Comparison of ENCODE assay signal across 8 cellular contexts in genomic region chr7:37342665-37343471, GRCh38.
A peak's percentile ranks its signal among the peaks of the same experiment; 100 is the strongest.
DNase-seq lines count a peak whose midpoint lies in the region; ATAC-seq and TF ChIP-seq lines count a peak whose summit lies in the region.

No MANE protein-coding gene starts in this region.

- ATAC-seq in CD8-positive, alpha-beta T cell: peak; percentile 91
- peak; percentile 48 for ATAC-seq in GM21381 (IDR thresholded peaks at IDR 0.05; ENCODE audit: unreplicated experiment)

- intact Hi-C loops in CD8-positive, alpha-beta T cell (cut with DNase I, micrococcal nuclease): loop anchor here (1.0 to 2.0 kb wide), 6 partner anchors 10 to 108 kb away; partner anchors contain the start of gene ELMO1 (in 1 of the 2)

- H3K36me3 ChIP-seq in CD8-positive, alpha-beta T cell (ENCODE audit: insufficient read depth, low read length): no peaks in the 10 kb centered on the region
- H3K36me3 ChIP-seq in esophagus (ENCODE audit: control insufficient read depth in 2 of 2, insufficient read depth in 2 of 2, low read length in 1 of 2): peaks cover 0 to 2% of the 10 kb centered on the region in 2 donors

- peak overlapping the region; percentile 93 for H3K4me3 Mint-ChIP-seq in CD8-positive, alpha-beta T cell
- peak overlapping the region; percentile 93 to 98 (median 98) for H3K4me3 Mint-ChIP-seq in IgD-negative memory B cell

- peak; percentile 43 for TF ChIP-seq CTCF in CD8-positive, alpha-beta T cell (IDR thresholded peaks at IDR 0.05)

- WGBS in esophagus, 2 donors: 64 to 67% methylated on average over 20 of the region's 20 CpGs

- peak overlapping the region; percentile 97 for H3K27ac Mint-ChIP-seq in CD8-positive, alpha-beta T cell
- peak overlapping the region; percentile 94 to 98 (median 94) for H3K27ac Mint-ChIP-seq in IgD-negative memory B cell

- H3K9me3 ChIP-seq in CD8-positive, alpha-beta T cell (ENCODE audit: low read length): no peaks in the 10 kb centered on the region
- H3K9me3 ChIP-seq in esophagus (ENCODE audit: control insufficient read depth in 2 of 2, insufficient read depth in 1 of 2, low read depth in 1 of 2, low read length in 1 of 2): peaks cover 0 to 2% of the 10 kb centered on the region in 2 donors

- CTCF ChIA-PET in CD8-positive, alpha-beta T cell (lab: Charles Lee): interaction anchor here (0.6 to 2.7 kb wide), 12 partner anchors 9 to 153 kb away, joined by 3 to 9 read pairs (median 4); no protein-coding TSS in a partner anchor

- peak overlapping the region; percentile 69 for H3K27ac ChIP-seq in CD8-positive, alpha-beta T cell (ENCODE audit: low read depth, low read length)
- peak overlapping the region; percentile 16 to 34 for H3K27ac ChIP-seq in esophagus (ENCODE audit: low read depth in 2 of 2, low read length in 1 of 2)

- peaks cover 69% of the 10 kb centered on the region for H3K4me1 Mint-ChIP-seq in CD8-positive, alpha-beta T cell (ENCODE audit: low read depth)
- H3K4me1 Mint-ChIP-seq in IgD-negative memory B cell: peaks cover 32 to 69% (median 61%) of the 10 kb centered on the region in 3 donors

- H3K27me3 Mint-ChIP-seq in CD8-positive, alpha-beta T cell (ENCODE audit: low read depth): no peaks in the 10 kb centered on the region
- H3K27me3 Mint-ChIP-seq in IgD-negative memory B cell: no peaks in the 10 kb centered on the region

- H3K4me1 ChIP-seq in CD8-positive, alpha-beta T cell (ENCODE audit: insufficient read depth, low read length): peaks cover 39% of the 10 kb centered on the region
- no peaks in the 10 kb centered on the region for H3K4me1 ChIP-seq in esophagus (ENCODE audit: control insufficient read depth in 2 of 2, insufficient read depth in 2 of 2, low read length in 1 of 2)

- H3K4me3 ChIP-seq in CD8-positive, alpha-beta T cell (ENCODE audit: low read depth, low read length): peak overlapping the region; percentile 64
- peak overlapping the region in 1 of 2 donors; percentile 29 for H3K4me3 ChIP-seq in esophagus (ENCODE audit: low read depth in 1 of 2, low read length in 2 of 2)

- POLR2A ChIA-PET in CD8-positive, alpha-beta T cell (lab: Charles Lee): interaction anchor here (0.8 to 1.3 kb wide), 8 partner anchors 9 to 145 kb away, joined by 3 to 4 read pairs (median 3); partner anchors contain the start of gene ELMO1

- H3K36me3 Mint-ChIP-seq in CD8-positive, alpha-beta T cell: peaks cover 34% of the 10 kb centered on the region
- peaks cover 5% of the 10 kb centered on the region for H3K36me3 Mint-ChIP-seq in IgD-negative memory B cell

- H3K27me3 ChIP-seq in CD8-positive, alpha-beta T cell (ENCODE audit: insufficient read depth, low read length): no peaks in the 10 kb centered on the region
- no peaks in the 10 kb centered on the region for H3K27me3 ChIP-seq in esophagus (ENCODE audit: control insufficient read depth in 1 of 2, insufficient read depth in 2 of 2, low read length in 2 of 2)

- peak; percentile 48 to 84 (median 70) for DNase-seq in CD8-positive, alpha-beta T cell
- peak; percentile 55 to 68 for DNase-seq in activated CD4-positive, alpha-beta T cell treated with anti-CD3 and anti-CD28 coated beads, Interleukin-2, amount 50 U/mL, for 4 hours
- DNase-seq in stimulated activated CD4-positive, alpha-beta T cell treated with anti-CD3 and anti-CD28 coated beads, TNF-alpha, amount 100 ng/mL, for 48 hours (ENCODE audit: low read depth in 3 of 3): peak in 2 of 3 donors; percentile 42 to 62
- DNase-seq in NCI-H1105 (lab: John Stamatoyannopoulos, UW) (no peak), NCI-H1694 (lab: John Stamatoyannopoulos, UW) (no peak)

- no peaks in the 10 kb centered on the region for H3K9me3 Mint-ChIP-seq in CD8-positive, alpha-beta T cell
- H3K9me3 Mint-ChIP-seq in IgD-negative memory B cell: peaks cover 0 to 1% (median 0%) of the 10 kb centered on the region in 3 donors

Comparison
In these comparisons a context has a peak if more than half of its experiments do, and no peak if none do; other contexts are left out.
1. DNase-seq: peak in CD8-positive, alpha-beta T cell (7 of 7), activated CD4-positive, alpha-beta T cell treated with anti-CD3 and anti-CD28 coated beads, Interleukin-2, amount 50 U/mL, for 4 hours (2 of 2) and stimulated activated CD4-positive, alpha-beta T cell treated with anti-CD3 and anti-CD28 coated beads, TNF-alpha, amount 100 ng/mL, for 48 hours (2 of 3); none in NCI-H1105 (single experiment) and NCI-H1694 (single experiment).